1 cellular context compared by ENCODE assay signal in the genomic region with DNA sequence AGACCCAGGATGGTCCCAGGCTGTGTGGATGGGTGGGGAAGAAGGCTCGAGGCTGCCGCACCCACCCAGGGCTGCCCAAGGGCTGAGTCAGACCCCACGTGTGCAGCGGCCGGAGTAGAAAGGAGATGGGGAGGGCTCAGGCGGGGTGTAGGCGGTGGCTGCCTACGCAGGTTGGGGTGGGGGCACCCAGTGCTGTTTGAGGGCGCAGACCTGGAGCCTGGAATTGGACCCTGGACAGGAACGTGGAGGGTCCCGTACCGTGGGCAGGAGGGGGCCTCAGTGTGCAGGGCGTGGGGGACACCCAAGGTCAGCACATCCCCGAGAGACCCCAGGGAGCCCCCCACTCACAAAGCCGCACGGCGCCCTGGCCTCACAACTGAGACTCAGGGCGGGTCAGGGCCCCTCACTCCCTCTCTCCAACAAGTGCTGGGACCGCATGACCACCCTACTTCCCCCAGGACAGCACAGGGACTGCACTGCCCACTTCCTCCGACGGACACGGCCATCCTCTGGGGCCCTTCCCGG.
TF ChIP-seq lines count a peak whose summit lies in the region.

No MANE protein-coding gene starts in this region.

TF ChIP-seq in HEK293, 187 proteins besides CTCF, POLR2A, EP300 and RAD21 (continued from another document):
- TF ChIP-seq, protein P1, sequence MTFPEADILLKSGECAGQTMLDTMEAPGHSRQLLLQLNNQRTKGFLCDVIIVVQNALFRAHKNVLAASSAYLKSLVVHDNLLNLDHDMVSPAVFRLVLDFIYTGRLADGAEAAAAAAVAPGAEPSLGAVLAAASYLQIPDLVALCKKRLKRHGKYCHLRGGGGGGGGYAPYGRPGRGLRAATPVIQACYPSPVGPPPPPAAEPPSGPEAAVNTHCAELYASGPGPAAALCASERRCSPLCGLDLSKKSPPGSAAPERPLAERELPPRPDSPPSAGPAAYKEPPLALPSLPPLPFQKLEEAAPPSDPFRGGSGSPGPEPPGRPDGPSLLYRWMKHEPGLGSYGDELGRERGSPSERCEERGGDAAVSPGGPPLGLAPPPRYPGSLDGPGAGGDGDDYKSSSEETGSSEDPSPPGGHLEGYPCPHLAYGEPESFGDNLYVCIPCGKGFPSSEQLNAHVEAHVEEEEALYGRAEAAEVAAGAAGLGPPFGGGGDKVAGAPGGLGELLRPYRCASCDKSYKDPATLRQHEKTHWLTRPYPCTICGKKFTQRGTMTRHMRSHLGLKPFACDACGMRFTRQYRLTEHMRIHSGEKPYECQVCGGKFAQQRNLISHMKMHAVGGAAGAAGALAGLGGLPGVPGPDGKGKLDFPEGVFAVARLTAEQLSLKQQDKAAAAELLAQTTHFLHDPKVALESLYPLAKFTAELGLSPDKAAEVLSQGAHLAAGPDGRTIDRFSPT (tag by site-specific recombination; IDR thresholded peaks at IDR 0.05), result no peak
- TF ChIP-seq KLF16 (tag by site-specific recombination; IDR thresholded peaks at IDR 0.05) (no peak), ZSCAN16 (tag by site-specific recombination; IDR thresholded peaks at IDR 0.05) (no peak), ZBTB21 (tag by site-specific recombination; IDR thresholded peaks at IDR 0.05) (no peak), ZNF596 (tag by site-specific recombination; IDR thresholded peaks at IDR 0.05) (no peak), FEZF1 (tag by site-specific recombination; IDR thresholded peaks at IDR 0.05) (no peak), ZNF138 (tag by site-specific recombination; IDR thresholded peaks at IDR 0.05; ENCODE audit: borderline replicate concordance) (no peak), KLF1 (tag by site-specific recombination; IDR thresholded peaks at IDR 0.05) (peak; percentile 48), ZNF629 (tag by site-specific recombination; IDR thresholded peaks at IDR 0.05) (no peak), ZNF184 (tag by site-specific recombination; IDR thresholded peaks at IDR 0.05) (no peak), ZNF391 (tag by site-specific recombination; IDR thresholded peaks at IDR 0.05; ENCODE audit: borderline replicate concordance, low read depth) (no peak), ZFHX2 (tag by site-specific recombination; conservative IDR thresholded peaks at IDR 0.05) (peak; percentile 68; the same call in 1 of the 2 replicates), ZNF473 (tag by site-specific recombination; IDR thresholded peaks at IDR 0.05) (no peak), ZNF654 (tag by site-specific recombination; IDR thresholded peaks at IDR 0.05; ENCODE audit: low read depth) (no peak), BCL11B (tag by site-specific recombination; IDR thresholded peaks at IDR 0.05; ENCODE audit: low read depth) (no peak), EGR2 (tag by site-specific recombination; IDR thresholded peaks at IDR 0.05; ENCODE audit: low read depth) (peak; percentile 9; the same call in 1 of the 2 replicates)
- TF ChIP-seq, protein P2, sequence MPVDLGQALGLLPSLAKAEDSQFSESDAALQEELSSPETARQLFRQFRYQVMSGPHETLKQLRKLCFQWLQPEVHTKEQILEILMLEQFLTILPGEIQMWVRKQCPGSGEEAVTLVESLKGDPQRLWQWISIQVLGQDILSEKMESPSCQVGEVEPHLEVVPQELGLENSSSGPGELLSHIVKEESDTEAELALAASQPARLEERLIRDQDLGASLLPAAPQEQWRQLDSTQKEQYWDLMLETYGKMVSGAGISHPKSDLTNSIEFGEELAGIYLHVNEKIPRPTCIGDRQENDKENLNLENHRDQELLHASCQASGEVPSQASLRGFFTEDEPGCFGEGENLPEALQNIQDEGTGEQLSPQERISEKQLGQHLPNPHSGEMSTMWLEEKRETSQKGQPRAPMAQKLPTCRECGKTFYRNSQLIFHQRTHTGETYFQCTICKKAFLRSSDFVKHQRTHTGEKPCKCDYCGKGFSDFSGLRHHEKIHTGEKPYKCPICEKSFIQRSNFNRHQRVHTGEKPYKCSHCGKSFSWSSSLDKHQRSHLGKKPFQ (tag by site-specific recombination; IDR thresholded peaks at IDR 0.05), result no peak
- TF ChIP-seq, protein P3, sequence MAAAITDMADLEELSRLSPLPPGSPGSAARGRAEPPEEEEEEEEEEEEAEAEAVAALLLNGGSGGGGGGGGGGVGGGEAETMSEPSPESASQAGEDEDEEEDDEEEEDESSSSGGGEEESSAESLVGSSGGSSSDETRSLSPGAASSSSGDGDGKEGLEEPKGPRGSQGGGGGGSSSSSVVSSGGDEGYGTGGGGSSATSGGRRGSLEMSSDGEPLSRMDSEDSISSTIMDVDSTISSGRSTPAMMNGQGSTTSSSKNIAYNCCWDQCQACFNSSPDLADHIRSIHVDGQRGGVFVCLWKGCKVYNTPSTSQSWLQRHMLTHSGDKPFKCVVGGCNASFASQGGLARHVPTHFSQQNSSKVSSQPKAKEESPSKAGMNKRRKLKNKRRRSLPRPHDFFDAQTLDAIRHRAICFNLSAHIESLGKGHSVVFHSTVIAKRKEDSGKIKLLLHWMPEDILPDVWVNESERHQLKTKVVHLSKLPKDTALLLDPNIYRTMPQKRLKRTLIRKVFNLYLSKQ (tag by site-specific recombination; IDR thresholded peaks at IDR 0.05; ENCODE audit: borderline replicate concordance), result no peak
- TF ChIP-seq, protein P4, sequence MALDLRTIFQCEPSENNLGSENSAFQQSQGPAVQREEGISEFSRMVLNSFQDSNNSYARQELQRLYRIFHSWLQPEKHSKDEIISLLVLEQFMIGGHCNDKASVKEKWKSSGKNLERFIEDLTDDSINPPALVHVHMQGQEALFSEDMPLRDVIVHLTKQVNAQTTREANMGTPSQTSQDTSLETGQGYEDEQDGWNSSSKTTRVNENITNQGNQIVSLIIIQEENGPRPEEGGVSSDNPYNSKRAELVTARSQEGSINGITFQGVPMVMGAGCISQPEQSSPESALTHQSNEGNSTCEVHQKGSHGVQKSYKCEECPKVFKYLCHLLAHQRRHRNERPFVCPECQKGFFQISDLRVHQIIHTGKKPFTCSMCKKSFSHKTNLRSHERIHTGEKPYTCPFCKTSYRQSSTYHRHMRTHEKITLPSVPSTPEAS (tag by site-specific recombination; IDR thresholded peaks at IDR 0.05), result no peak
- TF ChIP-seq, protein P5, sequence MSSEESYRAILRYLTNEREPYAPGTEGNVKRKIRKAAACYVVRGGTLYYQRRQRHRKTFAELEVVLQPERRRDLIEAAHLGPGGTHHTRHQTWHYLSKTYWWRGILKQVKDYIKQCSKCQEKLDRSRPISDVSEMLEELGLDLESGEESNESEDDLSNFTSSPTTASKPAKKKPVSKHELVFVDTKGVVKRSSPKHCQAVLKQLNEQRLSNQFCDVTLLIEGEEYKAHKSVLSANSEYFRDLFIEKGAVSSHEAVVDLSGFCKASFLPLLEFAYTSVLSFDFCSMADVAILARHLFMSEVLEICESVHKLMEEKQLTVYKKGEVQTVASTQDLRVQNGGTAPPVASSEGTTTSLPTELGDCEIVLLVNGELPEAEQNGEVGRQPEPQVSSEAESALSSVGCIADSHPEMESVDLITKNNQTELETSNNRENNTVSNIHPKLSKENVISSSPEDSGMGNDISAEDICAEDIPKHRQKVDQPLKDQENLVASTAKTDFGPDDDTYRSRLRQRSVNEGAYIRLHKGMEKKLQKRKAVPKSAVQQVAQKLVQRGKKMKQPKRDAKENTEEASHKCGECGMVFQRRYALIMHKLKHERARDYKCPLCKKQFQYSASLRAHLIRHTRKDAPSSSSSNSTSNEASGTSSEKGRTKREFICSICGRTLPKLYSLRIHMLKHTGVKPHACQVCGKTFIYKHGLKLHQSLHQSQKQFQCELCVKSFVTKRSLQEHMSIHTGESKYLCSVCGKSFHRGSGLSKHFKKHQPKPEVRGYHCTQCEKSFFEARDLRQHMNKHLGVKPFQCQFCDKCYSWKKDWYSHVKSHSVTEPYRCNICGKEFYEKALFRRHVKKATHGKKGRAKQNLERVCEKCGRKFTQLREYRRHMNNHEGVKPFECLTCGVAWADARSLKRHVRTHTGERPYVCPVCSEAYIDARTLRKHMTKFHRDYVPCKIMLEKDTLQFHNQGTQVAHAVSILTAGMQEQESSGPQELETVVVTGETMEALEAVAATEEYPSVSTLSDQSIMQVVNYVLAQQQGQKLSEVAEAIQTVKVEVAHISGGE (tag by site-specific recombination; conservative IDR thresholded peaks at IDR 0.05; ENCODE audit: low read depth), result no peak
